ENCODE assay signal across 8 cellular contexts in the genomic region with DNA sequence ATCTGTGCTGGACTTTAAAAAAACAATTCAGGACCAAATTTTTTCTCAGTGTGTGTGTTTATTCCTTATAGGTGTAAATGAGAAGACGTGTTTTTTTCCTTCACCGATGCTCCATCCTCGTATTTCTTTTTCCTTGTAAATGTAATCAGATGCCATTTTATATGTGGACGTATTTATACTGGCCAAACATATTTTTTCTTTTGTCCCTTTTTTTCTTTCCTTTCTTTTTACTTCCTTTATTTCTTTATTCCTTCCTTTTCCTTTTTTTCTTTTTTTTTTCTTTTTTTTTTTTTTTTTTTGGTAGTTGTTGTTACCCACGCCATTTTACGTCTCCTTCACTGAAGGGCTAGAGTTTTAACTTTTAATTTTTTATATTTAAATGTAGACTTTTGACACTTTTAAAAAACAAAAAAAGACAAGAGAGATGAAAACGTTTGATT. TPM values are rescaled to one million over a fixed set of nuclear protein-coding genes. Genes with fewer than 3 reads are reported as not detected.
DNase-seq lines count a peak whose midpoint lies in the region; ATAC-seq, FAIRE-seq and TF ChIP-seq lines count a peak whose summit lies in the region.

No MANE protein-coding gene starts in this region.

- H3K56ac ChIP-seq in H1 (replicated peaks; ENCODE audit: insufficient read length, low read depth, low read length) = no peak overlapping the region

- H3K23ac ChIP-seq in H1 (ENCODE audit: insufficient read length) = no peak overlapping the region

- no peak for DNase-seq in CD14-positive monocyte (ENCODE audit: low spot score)
- DNase-seq in NB4 (ENCODE audit: low read depth) = no peak
- no peak for DNase-seq in H1 (ENCODE audit: low read depth in 1 of 2, low spot score in 2 of 2)
- no peak for DNase-seq in neural progenitor cell (ENCODE audit: low spot score)
- DNase-seq in EL = no peak
- DNase-seq in cerebellar cortex (ENCODE audit: low spot score) = no peak

- H2BK120ac ChIP-seq in H1 (replicated peaks; ENCODE audit: low read depth, low read length) = no peak overlapping the region

- H3K4me1 ChIP-seq in H1 (replicated peaks in 1 of 4; ENCODE audit: control insufficient read depth in 3 of 4, insufficient read depth in 4 of 4, low read length in 3 of 4) (peaks cover 0 to 13% (median 6%) of the 10 kb centered on the region in 4 experiments; a peak in 6 of 7 replicates), neural progenitor cell (peaks cover 31% of the 10 kb centered on the region)

- no peak overlapping the region for H3K27ac ChIP-seq in H1 (ENCODE audit: low read depth, low read length)
- no peak overlapping the region for H3K27ac ChIP-seq in neural progenitor cell

- H2BK12ac ChIP-seq in H1 (ENCODE audit: low read depth, low read length) = no peak overlapping the region

- H2AK5ac ChIP-seq in H1 (ENCODE audit: low read depth, low read length) = no peak overlapping the region

- H4K5ac ChIP-seq in H1 (ENCODE audit: insufficient read length, low read depth, low read length) = peak overlapping the region; percentile 55

- peaks cover 74% of the 10 kb centered on the region for H3F3A ChIP-seq in neural progenitor cell (ENCODE audit: low read depth)

- H4K20me1 ChIP-seq in H1 (replicated peaks in 1 of 2; ENCODE audit: control insufficient read depth in 1 of 2, insufficient read depth in 2 of 2, low read length in 2 of 2) = peaks cover 6 to 7% of the 10 kb centered on the region in 2 experiments
- H4K20me1 ChIP-seq in neural progenitor cell (ENCODE audit: low read depth) = peaks cover 78% of the 10 kb centered on the region

- no peak overlapping the region for H2BK15ac ChIP-seq in H1 (ENCODE audit: low read length)

- H3K9me3 ChIP-seq in H1 (ENCODE audit: insufficient read depth in 2 of 2, low read depth in 1 of 2, low read length in 1 of 2) (no peaks in the 10 kb centered on the region), neural progenitor cell (ENCODE audit: low read depth) (no peaks in the 10 kb centered on the region)

- H2AFZ ChIP-seq in H1 (ENCODE audit: low read length) (no peak overlapping the region), neural progenitor cell (replicated peaks) (no peak overlapping the region)

- no peak overlapping the region for H2BK20ac ChIP-seq in H1 (ENCODE audit: low read length)

- H3K4me1 Mint-ChIP-seq in CD14-positive monocyte (peaks cover 17% of the 10 kb centered on the region), neural progenitor cell (peaks cover 17% of the 10 kb centered on the region)

- H3K27ac Mint-ChIP-seq in CD14-positive monocyte (peak overlapping the region in 6 of 7 donors; percentile 64 to 96 (median 92)), neural progenitor cell (peak overlapping the region; percentile 70)

- no peaks in the 10 kb centered on the region for H3K79me1 ChIP-seq in H1 (ENCODE audit: low read depth, low read length)

- peaks cover 5 to 15% of the 10 kb centered on the region in 2 donors for H3K36me3 Mint-ChIP-seq in CD14-positive monocyte
- peaks cover 49% of the 10 kb centered on the region for H3K36me3 Mint-ChIP-seq in neural progenitor cell

- TF ChIP-seq EP300 in H1 (IDR thresholded peaks at IDR 0.05; ENCODE audit: borderline replicate concordance in 1 of 2, low read depth in 2 of 2, low read length in 2 of 2) = no peak

- no peak overlapping the region for H3K18ac ChIP-seq in H1 (ENCODE audit: extremely low read depth, low read length)

- H3K9me3 Mint-ChIP-seq in CD14-positive monocyte (peaks cover 0 to 4% (median 2%) of the 10 kb centered on the region in 7 donors), neural progenitor cell (peaks cover 14% of the 10 kb centered on the region)

- 12% methylated on average over 6 of the region's 7 CpGs; no CpG with 5 or more reads in 1 of the 2 experiments for WGBS in H1 (ENCODE audit: extremely low coverage in 1 of 2, insufficient coverage in 1 of 2, insufficient read length in 1 of 2, insufficient replicate concordance in 2 of 2, low coverage in 1 of 2, low lambda C conversion rate in 2 of 2, missing lambda C conversion rate in 1 of 2), 2 experiments

- TF ChIP-seq RAD21 in H1 (IDR thresholded peaks at IDR 0.05 in 1 of 2, conservative IDR thresholded peaks at IDR 0.05 in 1 of 2; ENCODE audit: low read depth in 2 of 2, low read length in 2 of 2) = no peak

- TF ChIP-seq POLR2A in NB4 (IDR thresholded peaks at IDR 0.05; ENCODE audit: extremely low read depth, insufficient read length) = no peak
- TF ChIP-seq POLR2A in H1 (IDR thresholded peaks at IDR 0.05; ENCODE audit: control extremely low read depth in 1 of 2, low read depth in 2 of 2, low read length in 2 of 2) = no peak

- H3K4me3 ChIP-seq in NB4 (ENCODE audit: low read depth, low read length) (peak overlapping the region; percentile 75), H1 (ENCODE audit: extremely low read depth in 1 of 4, insufficient read depth in 2 of 4, low read depth in 3 of 4, low read length in 4 of 4) (peak overlapping the region; percentile 80 to 97 (median 84)), neural progenitor cell (peak overlapping the region; percentile 76)

- H3K36me3 ChIP-seq in H1 (ENCODE audit: control insufficient read depth in 2 of 4, insufficient read depth in 4 of 4, low read length in 3 of 4) (peaks cover 0 to 30% (median 6%) of the 10 kb centered on the region in 4 experiments; a peak in 2 of 8 replicates), neural progenitor cell (peaks cover 16% of the 10 kb centered on the region)

- TF ChIP-seq CTCF in CD14-positive monocyte (IDR thresholded peaks at IDR 0.05) = peak; percentile 42
- no peak for TF ChIP-seq CTCF in NB4 (IDR thresholded peaks at IDR 0.05; ENCODE audit: low read depth, low read length)
- no peak for TF ChIP-seq CTCF in H1 (IDR thresholded peaks at IDR 0.05; ENCODE audit: control extremely low read depth in 1 of 3, insufficient read depth in 1 of 3, low read depth in 1 of 3, low read length in 3 of 3)
- no peak for TF ChIP-seq CTCF in neural progenitor cell (IDR thresholded peaks at IDR 0.05)

- H4K91ac ChIP-seq in H1 (replicated peaks; ENCODE audit: insufficient read length, low read length) = no peak overlapping the region

- POLR2A ChIA-PET in H1 (lab: Charles Lee; ENCODE audit: partially characterized antibody) = interaction anchor here (1.0 to 10.3 kb wide), 6 partner anchors 10 to 428 kb away, joined by 3 to 161 read pairs (median 12); no protein-coding TSS in a partner anchor

- H3K14ac ChIP-seq in H1 (ENCODE audit: insufficient read length) = no peak overlapping the region

- no peak for FAIRE-seq in H1 (lab: Jason Lieb, UNC)

- peak overlapping the region; percentile 99 for H3K4me3 Mint-ChIP-seq in CD14-positive monocyte
- H3K4me3 Mint-ChIP-seq in neural progenitor cell = peak overlapping the region; percentile 97

- H3K27me3 ChIP-seq in H1 (replicated peaks in 1 of 4; ENCODE audit: control insufficient read depth in 3 of 4, extremely low read depth in 1 of 4, insufficient read depth in 3 of 4, low read length in 3 of 4) (no peaks in the 10 kb centered on the region), neural progenitor cell (no peaks in the 10 kb centered on the region)

- intact Hi-C loops in CD14-positive monocyte (cut with micrococcal nuclease) = loop anchor here (10.0 kb wide), 3 partner anchors 258 to 1392 kb away; no protein-coding TSS in a partner anchor

- no peak overlapping the region for H3K4ac ChIP-seq in H1 (replicated peaks; ENCODE audit: insufficient read length, low read depth, low read length)

- CTCF ChIA-PET in H1 (lab: Charles Lee; ENCODE audit: partially characterized antibody) = interaction anchor here (1.0 to 2.1 kb wide), 4 partner anchors 10 to 334 kb away, joined by 3 to 5 read pairs (median 3); no protein-coding TSS in a partner anchor

- no peak overlapping the region for H4K8ac ChIP-seq in H1 (ENCODE audit: extremely low read depth, insufficient read depth, low read length)

- H3K4me2 ChIP-seq in H1 (ENCODE audit: insufficient read depth in 1 of 2, low read depth in 2 of 2, low read length in 2 of 2) (peak overlapping the region; percentile 80 to 87), neural progenitor cell (peak overlapping the region; percentile 88)

- H3K9ac ChIP-seq in H1 (replicated peaks in 1 of 4; ENCODE audit: extremely low read depth in 1 of 4, low read depth in 3 of 4, low read length in 3 of 4) (peak overlapping the region in 1 of 4 experiments; percentile 44; a peak in 1 of 7 replicates), neural progenitor cell (no peak overlapping the region)

- H3K23me2 ChIP-seq in H1 (ENCODE audit: low read depth, low read length) = peaks cover 9% of the 10 kb centered on the region

- H3K27me3 Mint-ChIP-seq in CD14-positive monocyte (ENCODE audit: low read depth in 3 of 3) = peaks cover 1 to 2% (median 2%) of the 10 kb centered on the region in 3 donors
- peaks cover 12% of the 10 kb centered on the region for H3K27me3 Mint-ChIP-seq in neural progenitor cell (ENCODE audit: insufficient read depth, low read depth)

- H3K79me2 ChIP-seq in H1 (ENCODE audit: control insufficient read depth in 1 of 2, insufficient read depth in 2 of 2, low read length in 2 of 2) (peaks cover 29 to 69% of the 10 kb centered on the region in 2 experiments), neural progenitor cell (ENCODE audit: low read depth) (peaks cover 70% of the 10 kb centered on the region)

- no peak for ATAC-seq in HG03520 (IDR thresholded peaks at IDR 0.05; ENCODE audit: unreplicated experiment)
- ATAC-seq in HG02763 (IDR thresholded peaks at IDR 0.05; ENCODE audit: unreplicated experiment) = no peak

- no peak overlapping the region for H2BK5ac ChIP-seq in H1 (ENCODE audit: low read depth, low read length)

TF ChIP-seq in H1, 55 proteins besides CTCF, POLR2A, EP300 and RAD21 (continues in another document):
- no peak for TF ChIP-seq KDM5A (IDR thresholded peaks at IDR 0.05; ENCODE audit: low read length)
- TF ChIP-seq POLR2AphosphoS5 (IDR thresholded peaks at IDR 0.05; ENCODE audit: low read depth, low read length) = no peak
- no peak for TF ChIP-seq CREB1 (IDR thresholded peaks at IDR 0.05)
- TF ChIP-seq SP2 (IDR thresholded peaks at IDR 0.05; ENCODE audit: low read length) = no peak

RNA-seq across cellular contexts. Expression of a gene that starts 3.7 kb away (rescaled TPM):
- polyA plus RNA-seq in CD14-positive monocyte = 1 to 10 TPM; 2.2 to 2.5 TPM
- 162 and 169 TPM in 2 replicates for total RNA-seq in H1 (2021; fragmentation: NEBNext Ultra II Directional; extraction: Animal tissue kit (Norgen Biotek cat#: 25700))
- 14.1 and 16.1 TPM in 2 replicates for polyA plus RNA-seq in H1 (2011; rRNA removed)
- 25.2 TPM for polyA plus RNA-seq in H1 (2011; cell fraction: cytosol; rRNA removed)
- 28.0 TPM for polyA plus RNA-seq in H1 (2011; cell fraction: nucleus; rRNA removed)
- polyA plus RNA-seq in H1 (2012, experiment 1 of 2) = 42.4 to 50.3 TPM (median 46.5 TPM) in 4 replicates
- polyA plus RNA-seq in H1 (2012, experiment 2 of 2) = 31.6 TPM
- polyA plus RNA-seq in H1 (2013, experiment 1 of 2) = 141 TPM
- 134 TPM for polyA plus RNA-seq in H1 (2013, experiment 2 of 2)
- polyA minus RNA-seq in H1 (2011; rRNA and poly(A)+ RNA removed) = 26.2 and 31.1 TPM in 2 replicates
- polyA minus RNA-seq in H1 (2011; cell fraction: cytosol; rRNA and poly(A)+ RNA removed) = 46.9 TPM
- 36.0 TPM for polyA minus RNA-seq in H1 (2011; cell fraction: nucleus; rRNA and poly(A)+ RNA removed)
- total RNA-seq in neural progenitor cell (ENCODE audit: low replicate concordance) = 147 and 161 TPM in 2 replicates
